29 cellular contexts compared by ENCODE assay signal in the genomic region with DNA sequence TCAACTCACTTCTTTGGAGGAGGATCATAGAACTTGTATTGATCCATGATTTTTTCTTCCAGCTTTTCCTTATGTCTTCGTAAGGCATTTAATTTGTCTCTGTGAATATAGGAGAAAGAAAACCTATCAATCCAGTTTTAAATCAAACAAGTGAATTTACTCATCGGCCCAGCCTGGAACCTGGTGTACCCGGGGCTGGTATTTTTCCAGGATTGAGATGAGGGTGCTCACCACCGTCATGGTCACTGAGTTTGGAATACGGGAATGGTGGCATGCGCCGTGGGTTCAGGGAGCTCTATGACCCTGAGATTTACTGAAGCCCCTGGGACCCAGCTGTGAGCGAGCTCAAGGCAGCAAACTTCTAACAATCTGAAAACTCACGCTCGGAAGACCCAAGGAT. TPM values are rescaled to one million over a fixed set of nuclear protein-coding genes. Genes with fewer than 3 reads are reported as not detected.
DNase-seq lines count a peak whose midpoint lies in the region; ATAC-seq and TF ChIP-seq lines count a peak whose summit lies in the region.
"Had no signal": no experiment of that assay in that cellular context is flagged by ENCODE, and none has a peak within 500 bp of the region (broad histone marks: within the 10 kb centered on the region; RNA-seq: fewer than 3 reads in every experiment).

No MANE protein-coding gene starts in this region.

- POLR2A ChIA-PET in RWPE1 (lab: Yijun Ruan, JAX; ENCODE audit: low non-redundant PET) = no interaction called here
- POLR2A ChIA-PET in naive thymus-derived CD8-positive, alpha-beta T cell (lab: Charles Lee) = no interaction called here

- peak overlapping the region; percentile 45 for H3K27ac Mint-ChIP-seq in activated naive CD4-positive, alpha-beta T cell treated with anti-CD3 and anti-CD28 coated beads, Interleukin-2, amount 10 ng/mL, durations not matched to agents 7 days and 5 days
- H3K27ac Mint-ChIP-seq in naive thymus-derived CD8-positive, alpha-beta T cell = peak overlapping the region in 8 of 10 donors; percentile 9 to 96 (median 62)
- H3K27ac Mint-ChIP-seq: neural progenitor cell had no signal

- H3K36me3 Mint-ChIP-seq in activated naive CD4-positive, alpha-beta T cell treated with anti-CD3 and anti-CD28 coated beads, Interleukin-2, amount 10 ng/mL, durations not matched to agents 7 days and 5 days = peaks cover 76% of the 10 kb centered on the region
- H3K36me3 Mint-ChIP-seq in naive thymus-derived CD8-positive, alpha-beta T cell = peaks cover under 1 to 95% (median 18%) of the 10 kb centered on the region in 3 donors

- DNase-seq in activated naive CD4-positive, alpha-beta T cell treated with anti-CD3 and anti-CD28 coated beads, Interleukin-2, amount 10 ng/mL, durations not matched to agents 7 days and 5 days = no peak
- no peak for DNase-seq in activated naive CD4-positive, alpha-beta T cell treated with anti-CD3 and anti-CD28 coated beads, Interleukin-2, amount 50 U/mL, for 16 hours
- DNase-seq in RWPE1 (ENCODE audit: low spot score) = no peak
- no peak for DNase-seq in naive thymus-derived CD8-positive, alpha-beta T cell
- DNase-seq in activated effector memory CD4-positive, alpha-beta T cell treated with Interleukin-2 at 50 U/mL for 16 hours = no peak
- no peak for DNase-seq in COR-L47 (lab: John Stamatoyannopoulos, UW)
- DNase-seq in NCI-H69 (lab: John Stamatoyannopoulos, UW) = no peak
- DNase-seq: activated CD4-positive, alpha-beta T cell treated with anti-CD3 and anti-CD28 coated beads, Interleukin-2, amount 50 U/mL, for 1 hour; activated effector memory CD4-positive, alpha-beta T cell treated with anti-CD3 and anti-CD28 coated beads, Interleukin-2, amount 50 U/mL, for 16 hours; caudate nucleus; DND-41; effector memory CD8-positive, alpha-beta T cell; GF-D8; hippocampal formation; left colon; MM.1S; NCI-H2029; NCI-H524 treated with DMSO at 0.1 percent for 48 hours; PC-9; small intestine; stimulated activated naive CD4-positive, alpha-beta T cell treated with Interleukin-2 at 50 U/mL for 16 hours had no signal

- no peak for ATAC-seq in naive thymus-derived CD8-positive, alpha-beta T cell
- ATAC-seq: effector memory CD8-positive, alpha-beta T cell; left colon; Right ventricle myocardium inferior had no signal

- peak overlapping the region; percentile 54 for H3K27ac ChIP-seq in RWPE1
- H3K27ac ChIP-seq: BLaER1, KMS-11, neural progenitor cell, parathyroid adenoma, PC-9, right atrium auricular region, thoracic aorta, vagina had no signal

- TF ChIP-seq CTCF in RWPE1 (conservative IDR thresholded peaks at IDR 0.05; ENCODE audit: low read depth) = no peak

- CTCF ChIA-PET in activated naive CD4-positive, alpha-beta T cell treated with anti-CD3 and anti-CD28 coated beads, Interleukin-2, amount 10 ng/mL, durations not matched to agents 7 days and 5 days (lab: Charles Lee) = interaction anchor here (1.2 to 2.8 kb wide), 2 partner anchors 113 to 117 kb away, joined by 3 to 24 read pairs; no protein-coding TSS in a partner anchor
- CTCF ChIA-PET in RWPE1 (lab: Yijun Ruan, JAX) = interaction anchor here (0.6 to 1.5 kb wide), 3 partner anchors 114 to 154 kb away, joined by 3 to 6 read pairs (median 4); no protein-coding TSS in a partner anchor

- H3K9me3 Mint-ChIP-seq in activated naive CD4-positive, alpha-beta T cell treated with anti-CD3 and anti-CD28 coated beads, Interleukin-2, amount 10 ng/mL, durations not matched to agents 7 days and 5 days = no peaks in the 10 kb centered on the region
- H3K9me3 Mint-ChIP-seq in naive thymus-derived CD8-positive, alpha-beta T cell = no peaks in the 10 kb centered on the region
- H3K9me3 Mint-ChIP-seq: effector memory CD8-positive, alpha-beta T cell; neural progenitor cell had no signal

- peaks cover 8% of the 10 kb centered on the region for H3K4me1 Mint-ChIP-seq in activated naive CD4-positive, alpha-beta T cell treated with anti-CD3 and anti-CD28 coated beads, Interleukin-2, amount 10 ng/mL, durations not matched to agents 7 days and 5 days
- H3K4me1 Mint-ChIP-seq in naive thymus-derived CD8-positive, alpha-beta T cell = peaks cover 8 to 31% (median 15%) of the 10 kb centered on the region in 4 donors
- H3K4me1 Mint-ChIP-seq: neural progenitor cell had no signal

- no peak overlapping the region for H3K4me3 Mint-ChIP-seq in activated naive CD4-positive, alpha-beta T cell treated with anti-CD3 and anti-CD28 coated beads, Interleukin-2, amount 10 ng/mL, durations not matched to agents 7 days and 5 days
- H3K4me3 Mint-ChIP-seq in naive thymus-derived CD8-positive, alpha-beta T cell = no peak overlapping the region
- H3K4me3 Mint-ChIP-seq: effector memory CD8-positive, alpha-beta T cell; neural progenitor cell had no signal

- H3K27me3 Mint-ChIP-seq in activated naive CD4-positive, alpha-beta T cell treated with anti-CD3 and anti-CD28 coated beads, Interleukin-2, amount 10 ng/mL, durations not matched to agents 7 days and 5 days = no peaks in the 10 kb centered on the region
- no peaks in the 10 kb centered on the region for H3K27me3 Mint-ChIP-seq in naive thymus-derived CD8-positive, alpha-beta T cell
- H3K27me3 Mint-ChIP-seq: effector memory CD8-positive, alpha-beta T cell had no signal

RNA-seq across cellular contexts. Expression of gene GPR68, which starts 46.5 kb away (rescaled TPM):
- under 1 TPM; 0.60 to 0.73 TPM for total RNA-seq in naive thymus-derived CD8-positive, alpha-beta T cell
- 1 to 10 TPM in 1 of 3 donors, under 1 TPM in 2; 0.15 to 7.9 (median 0.82) TPM for polyA plus RNA-seq in naive thymus-derived CD8-positive, alpha-beta T cell
- total RNA-seq: PC-9 had no signal
